Comparison of ENCODE assay signal across 27 cellular contexts in genomic region chr5:5453131-5453530, GRCh38.
"Had no signal": no experiment of that assay in that cellular context is flagged by ENCODE, and none has a peak within 500 bp of the region (broad histone marks: within the 10 kb centered on the region; RNA-seq: fewer than 3 reads in every experiment).

No MANE protein-coding gene starts in this region.

- H3K4me1 ChIP-seq: pancreas, prostate gland, right lobe of liver, sigmoid colon, stomach, tibial artery, transverse colon, vagina had no signal

- H3K4me3 ChIP-seq: pancreas, prostate gland, right atrium auricular region, right lobe of liver, sigmoid colon, stomach, thoracic aorta, tibial artery, transverse colon, vagina had no signal

- H3K27ac ChIP-seq: neutrophil, prostate gland, right atrium auricular region, right lobe of liver, sigmoid colon, stomach, thoracic aorta, tibial artery, transverse colon, vagina had no signal

- H3K27me3 ChIP-seq: neutrophil, pancreas, right atrium auricular region, right lobe of liver, sigmoid colon, stomach, tibial artery, transverse colon, vagina had no signal

- H3K9me3 ChIP-seq: neutrophil, pancreas, prostate gland, right atrium auricular region, right lobe of liver, sigmoid colon, stomach, thoracic aorta, tibial artery, transverse colon, vagina had no signal

- H3K27me3 Mint-ChIP-seq: naive thymus-derived CD4-positive, alpha-beta T cell; stimulated activated naive B cell treated with anti-CD40 and anti-IgM and Interleukin-4, amounts not matched to agents 10 μg/mL and 1 μg/mL and 100 μg/mL, for 72 hours; stimulated activated naive CD8-positive, alpha-beta T cell treated with anti-CD3 and anti-CD28 coated beads, Interleukin-15, Interleukin-2, amounts not matched to agents 100 ng/mL and 50 ng/mL, for 24 hours; type B pancreatic cell had no signal

- H3K9me3 Mint-ChIP-seq: naive thymus-derived CD4-positive, alpha-beta T cell; natural killer cell; nephron; neural crest cell; stimulated activated effector memory CD8-positive, alpha-beta T cell treated with anti-CD3 and anti-CD28 coated beads, Interleukin-12 subunit alpha, Interleukin-12 subunit beta, amount 100 ng/mL, for 72 hours; stimulated activated naive B cell treated with anti-CD40 and anti-IgM and Interleukin-4, amounts not matched to agents 10 μg/mL and 1 μg/mL and 100 μg/mL, for 72 hours; stimulated activated naive CD8-positive, alpha-beta T cell treated with anti-CD3 and anti-CD28 coated beads, Interleukin-15, Interleukin-2, amounts not matched to agents 100 ng/mL and 50 ng/mL, for 24 hours; type B pancreatic cell had no signal

- DNase-seq: naive thymus-derived CD4-positive, alpha-beta T cell; natural killer cell; nucleus accumbens; pancreas; retina; right lobe of liver; sigmoid colon; small intestine; stimulated activated CD4-positive, alpha-beta T cell treated with anti-CD3 and anti-CD28 coated beads, Interleukin-15, amount 100 ng/mL, for 24 hours; stimulated activated CD4-positive, alpha-beta T cell treated with anti-CD3 and anti-CD28 coated beads, Interleukin-2, amount 100 ng/mL, for 24 hours; stimulated activated CD4-positive, alpha-beta T cell treated with anti-CD3 and anti-CD28 coated beads, Interleukin-2, amount 100 ng/mL, for 48 hours; stimulated activated CD4-positive, alpha-beta T cell treated with anti-CD3 and anti-CD28 coated beads, Interleukin-4, amount 100 ng/mL, for 24 hours; stimulated activated naive B cell treated with anti-CD40 and anti-IgM and Interleukin-4, amounts not matched to agents 10 μg/mL and 1 μg/mL and 100 μg/mL, for 72 hours; stimulated activated naive CD4-positive, alpha-beta T cell treated with Interleukin-2 at 50 U/mL for 16 hours; stomach; tibial artery; transverse colon had no signal

- H3K4me1 Mint-ChIP-seq: natural killer cell; nephron; neural crest cell; stimulated activated effector memory CD8-positive, alpha-beta T cell treated with anti-CD3 and anti-CD28 coated beads, Interleukin-12 subunit alpha, Interleukin-12 subunit beta, amount 100 ng/mL, for 72 hours had no signal

- ATAC-seq: naive thymus-derived CD4-positive, alpha-beta T cell; natural killer cell; right lobe of liver; stimulated activated effector memory CD8-positive, alpha-beta T cell treated with anti-CD3 and anti-CD28 coated beads, Interleukin-12 subunit alpha, Interleukin-12 subunit beta, amount 100 ng/mL, for 72 hours; stimulated activated naive B cell treated with anti-CD40 and anti-IgM and Interleukin-4, amounts not matched to agents 10 μg/mL and 1 μg/mL and 100 μg/mL, for 72 hours had no signal

- H3K36me3 ChIP-seq: prostate gland had no signal

- H3K27ac Mint-ChIP-seq: nephron; stimulated activated effector memory CD8-positive, alpha-beta T cell treated with anti-CD3 and anti-CD28 coated beads, Interleukin-12 subunit alpha, Interleukin-12 subunit beta, amount 100 ng/mL, for 72 hours; stimulated activated naive B cell treated with anti-CD40 and anti-IgM and Interleukin-4, amounts not matched to agents 10 μg/mL and 1 μg/mL and 100 μg/mL, for 72 hours; stimulated activated naive CD8-positive, alpha-beta T cell treated with anti-CD3 and anti-CD28 coated beads, Interleukin-15, Interleukin-2, amounts not matched to agents 100 ng/mL and 50 ng/mL, for 24 hours had no signal

- H3K4me3 Mint-ChIP-seq: naive thymus-derived CD4-positive, alpha-beta T cell; natural killer cell; nephron; neural crest cell; stimulated activated effector memory CD8-positive, alpha-beta T cell treated with anti-CD3 and anti-CD28 coated beads, Interleukin-12 subunit alpha, Interleukin-12 subunit beta, amount 100 ng/mL, for 72 hours; stimulated activated naive B cell treated with anti-CD40 and anti-IgM and Interleukin-4, amounts not matched to agents 10 μg/mL and 1 μg/mL and 100 μg/mL, for 72 hours; stimulated activated naive CD8-positive, alpha-beta T cell treated with anti-CD3 and anti-CD28 coated beads, Interleukin-15, Interleukin-2, amounts not matched to agents 100 ng/mL and 50 ng/mL, for 24 hours; type B pancreatic cell had no signal
